6 cellular contexts compared by ENCODE assay signal in the genomic region with DNA sequence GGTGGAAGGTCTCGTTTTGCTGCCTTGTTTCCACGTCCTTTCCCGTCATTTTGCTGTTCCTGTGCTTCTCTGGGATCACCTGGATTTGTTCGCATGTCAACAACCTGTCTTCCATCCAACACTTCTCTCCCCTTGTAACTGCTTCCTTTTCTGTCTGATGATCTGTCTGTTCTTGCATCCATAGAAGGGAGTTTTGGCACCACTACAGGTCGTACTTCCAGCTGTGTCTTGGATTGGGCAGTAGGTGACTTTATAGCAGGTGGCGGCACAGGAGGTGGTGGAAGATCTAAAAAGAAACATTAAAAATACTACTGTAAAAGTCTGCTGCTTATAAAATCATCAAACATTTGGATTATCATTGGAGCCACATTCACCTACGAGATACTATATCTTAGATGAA.
"Had no signal": no experiment of that assay in that cellular context is flagged by ENCODE, and none has a peak within 500 bp of the region (broad histone marks: within the 10 kb centered on the region; RNA-seq: fewer than 3 reads in every experiment).

No MANE protein-coding gene starts in this region.

- H3K4me1 Mint-ChIP-seq: IgD-negative memory B cell had no signal

- H3K4me3 Mint-ChIP-seq: IgD-negative memory B cell had no signal

- H3K27me3 Mint-ChIP-seq: IgD-negative memory B cell had no signal

- DNase-seq: IMR-90, KBM-7, KG1 had no signal

- H3K27ac Mint-ChIP-seq: IgD-negative memory B cell had no signal

- ATAC-seq: HepG2, K562 had no signal

- H3K36me3 Mint-ChIP-seq: IgD-negative memory B cell had no signal
